20 cellular contexts compared by ENCODE assay signal in the genomic region with DNA sequence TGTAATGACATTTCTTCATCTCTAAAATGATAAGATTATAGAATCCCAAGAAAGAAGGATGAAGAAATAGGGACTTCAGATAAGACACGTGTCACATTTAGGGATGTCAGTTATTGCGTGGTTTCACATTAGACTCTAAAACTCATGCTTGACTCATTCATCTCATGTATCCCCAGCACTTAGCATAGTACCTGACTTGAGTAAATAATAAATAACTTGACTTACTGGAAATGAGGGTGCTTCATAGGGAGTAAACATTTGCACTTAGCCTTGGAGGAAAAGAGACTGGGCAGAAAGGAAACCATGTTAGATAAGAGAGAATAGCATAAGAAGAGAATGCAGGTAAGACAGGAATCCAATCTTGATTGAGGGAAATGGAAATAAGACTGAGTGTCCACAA. TPM values are rescaled to one million over a fixed set of nuclear protein-coding genes. Genes with fewer than 3 reads are reported as not detected.
A peak's percentile ranks its signal among the peaks of the same experiment; 100 is the strongest.
DNase-seq lines count a peak whose midpoint lies in the region; ATAC-seq, FAIRE-seq and TF ChIP-seq lines count a peak whose summit lies in the region.
"Had no signal": no experiment of that assay in that cellular context is flagged by ENCODE, and none has a peak within 500 bp of the region (broad histone marks: within the 10 kb centered on the region; RNA-seq: fewer than 3 reads in every experiment).

No MANE protein-coding gene starts in this region.

- H3K36me3 ChIP-seq in GM23338 (ENCODE audit: insufficient read depth) (no peaks in the 10 kb centered on the region), PC-3 (ENCODE audit: low read depth, low read length) (no peaks in the 10 kb centered on the region), lung (ENCODE audit: control insufficient read depth in 2 of 2, insufficient read depth in 2 of 2, low read length in 2 of 2) (no peaks in the 10 kb centered on the region), psoas muscle (ENCODE audit: insufficient read depth in 1 of 2, low read depth in 1 of 2) (peaks cover 0 to 2% of the 10 kb centered on the region in 2 donors)
- H3K36me3 ChIP-seq: SJCRH30 had no signal

- 70 to 71% methylated on average over 2 of the region's 2 CpGs for WGBS in lung, 2 donors
- 95 to 98% (median 96%) methylated on average over 2 of the region's 2 CpGs for WGBS in psoas muscle, 3 donors

- peak overlapping the region; percentile 29; the same call in 1 of the 2 replicates for H3K27ac Mint-ChIP-seq in GM23338
- H3K27ac Mint-ChIP-seq: CD4-positive, alpha-beta T cell had no signal

- H3K4me3 Mint-ChIP-seq in GM23338 = no peak overlapping the region
- H3K4me3 Mint-ChIP-seq: CD4-positive, alpha-beta T cell had no signal

- H3K9me3 Mint-ChIP-seq in GM23338 = no peaks in the 10 kb centered on the region
- H3K9me3 Mint-ChIP-seq: CD4-positive, alpha-beta T cell had no signal

- ATAC-seq in GM23338 = no peak
- ATAC-seq in PC-3 = no peak
- ATAC-seq in lung (ENCODE audit: insufficient read depth, low FRiP score) = peak; percentile 75
- no peak for ATAC-seq in psoas muscle

- FAIRE-seq in GM19239 (lab: Jason Lieb, UNC) = no peak
- FAIRE-seq: A204.1, H1 had no signal

- no peaks in the 10 kb centered on the region for H3K27me3 Mint-ChIP-seq in GM23338 (ENCODE audit: insufficient read depth, low read depth, poor library complexity)
- H3K27me3 Mint-ChIP-seq: CD4-positive, alpha-beta T cell had no signal

- no peaks in the 10 kb centered on the region for H3K9me3 ChIP-seq in PC-3 (ENCODE audit: low read length)
- H3K9me3 ChIP-seq in lung (ENCODE audit: control insufficient read depth in 2 of 2, insufficient read depth in 1 of 2, low read length in 1 of 2) = no peaks in the 10 kb centered on the region
- H3K9me3 ChIP-seq in psoas muscle = no peaks in the 10 kb centered on the region

- BruUV-seq in PC-3 (replicated peaks; lab: Mats Ljungman, UMichigan) = no TSS peak

- peak; percentile 40 for DNase-seq in NCI-H510A treated with DMSO at 0.1 percent for 48 hours (lab: John Stamatoyannopoulos, UW)
- DNase-seq in NCI-H510A (lab: John Stamatoyannopoulos, UW) = no peak
- DNase-seq in GM23338 (ENCODE audit: low spot score) = no peak
- DNase-seq in PC-3 = peak; percentile 24
- no peak for DNase-seq in lung (ENCODE audit: low spot score)
- no peak for DNase-seq in GM19239 (ENCODE audit: insufficient read length, low spot score)
- no peak for DNase-seq in activated effector memory CD4-positive, alpha-beta T cell treated with Interleukin-2 at 50 U/mL for 16 hours
- DNase-seq in psoas muscle = no peak
- DNase-seq: CD4-positive, alpha-beta T cell; DMS79; KG1; NCI-H1048; NCI-H1436; NCI-H2081; NCI-H524 treated with DMSO at 0.1 percent for 48 hours; PC-9; SJCRH30 had no signal

- no peak overlapping the region for H3K9ac ChIP-seq in PC-3 (ENCODE audit: low read length)

- POLR2A ChIA-PET in PC-3 (lab: Charles Lee; ENCODE audit: unreplicated experiment) = no interaction called here

- H3K4me1 ChIP-seq in GM23338 (ENCODE audit: insufficient read depth) = no peaks in the 10 kb centered on the region
- H3K4me1 ChIP-seq in PC-3 (ENCODE audit: insufficient read depth, low read length) = no peaks in the 10 kb centered on the region
- peaks cover 1 to 9% of the 10 kb centered on the region in 2 donors for H3K4me1 ChIP-seq in lung (ENCODE audit: control insufficient read depth in 2 of 2, insufficient read depth in 2 of 2, low read length in 2 of 2)
- H3K4me1 ChIP-seq in psoas muscle = peaks cover 14% of the 10 kb centered on the region
- H3K4me1 ChIP-seq: SJCRH30 had no signal

- intact Hi-C loops in PC-3 (cut with micrococcal nuclease) = no loop called here
- intact Hi-C loops in psoas muscle (cut with DNase I) = no loop called here

- H3F3A ChIP-seq in GM23338 (replicated peaks; ENCODE audit: low read depth) (no peaks in the 10 kb centered on the region), PC-3 (ENCODE audit: low read length, unreplicated experiment) (no peaks in the 10 kb centered on the region)

- TF ChIP-seq CTCF in GM23338 (conservative IDR thresholded peaks at IDR 0.05; ENCODE audit: low read depth in 2 of 2) (no peak), PC-3 (conservative IDR thresholded peaks at IDR 0.05; ENCODE audit: low read depth, low read length) (no peak), lung (IDR thresholded peaks at IDR 0.05; ENCODE audit: control extremely low read depth, extremely low read depth) (no peak), psoas muscle (IDR thresholded peaks at IDR 0.05) (no peak)

- H3K4me1 Mint-ChIP-seq in GM23338 = no peaks in the 10 kb centered on the region; the same call in 2 of the 3 replicates

- H3K9me2 ChIP-seq in GM23338 (ENCODE audit: insufficient read depth) (no peaks in the 10 kb centered on the region), PC-3 (replicated peaks; ENCODE audit: low read length) (no peaks in the 10 kb centered on the region)

- H3K4me3 ChIP-seq in GM23338 (no peak overlapping the region), PC-3 (ENCODE audit: low read length) (no peak overlapping the region), lung (no peak overlapping the region), psoas muscle (no peak overlapping the region)
- H3K4me3 ChIP-seq: PC-9, SJCRH30 had no signal

- H4K20me1 ChIP-seq in GM23338 (replicated peaks; ENCODE audit: insufficient read depth) = no peaks in the 10 kb centered on the region
- H4K20me1 ChIP-seq in PC-3 (ENCODE audit: low read length) = no peaks in the 10 kb centered on the region

- H3K27ac ChIP-seq in GM23338 (ENCODE audit: low read depth) = no peak overlapping the region
- H3K27ac ChIP-seq in PC-3 (ENCODE audit: low read length) = no peak overlapping the region
- H3K27ac ChIP-seq in lung (ENCODE audit: low read depth in 1 of 2, low read length in 1 of 2) = no peak overlapping the region
- H3K27ac ChIP-seq in psoas muscle = no peak overlapping the region
- H3K27ac ChIP-seq: PC-9, SJCRH30 had no signal

- H3K79me2 ChIP-seq in GM23338 (replicated peaks; ENCODE audit: insufficient read depth) (no peaks in the 10 kb centered on the region), PC-3 (ENCODE audit: low read length) (no peaks in the 10 kb centered on the region)

- no peaks in the 10 kb centered on the region for H3K27me3 ChIP-seq in GM23338 (ENCODE audit: insufficient read depth)
- no peaks in the 10 kb centered on the region for H3K27me3 ChIP-seq in PC-3 (ENCODE audit: low read length)
- H3K27me3 ChIP-seq in lung (ENCODE audit: control insufficient read depth, insufficient read depth) = no peaks in the 10 kb centered on the region
- no peaks in the 10 kb centered on the region for H3K27me3 ChIP-seq in psoas muscle (ENCODE audit: insufficient read depth in 3 of 3, low read length in 2 of 3)
- H3K27me3 ChIP-seq: SJCRH30 had no signal

- CTCF ChIA-PET in PC-3 (lab: Charles Lee) = no interaction called here

- H2AFZ ChIP-seq in GM23338 (no peak overlapping the region), PC-3 (ENCODE audit: low read length) (no peak overlapping the region)
- H2AFZ ChIP-seq: PC-9 had no signal

- no peak overlapping the region for H3K4me2 ChIP-seq in GM23338
- H3K4me2 ChIP-seq in PC-3 (ENCODE audit: low read length) = no peak overlapping the region
- H3K4me2 ChIP-seq: PC-9 had no signal

- 0 out of 3 replicates have a peak, but pooled peaks cover 4% of the 10 kb centered on the region for H3K36me3 Mint-ChIP-seq in GM23338 (ENCODE audit: low read depth)

TF ChIP-seq in GM23338, 12 proteins besides CTCF, POLR2A, EP300 and RAD21 (continues in another document):
- no peak for TF ChIP-seq NANOG (IDR thresholded peaks at IDR 0.05; ENCODE audit: borderline replicate concordance)
- TF ChIP-seq, protein P1, sequence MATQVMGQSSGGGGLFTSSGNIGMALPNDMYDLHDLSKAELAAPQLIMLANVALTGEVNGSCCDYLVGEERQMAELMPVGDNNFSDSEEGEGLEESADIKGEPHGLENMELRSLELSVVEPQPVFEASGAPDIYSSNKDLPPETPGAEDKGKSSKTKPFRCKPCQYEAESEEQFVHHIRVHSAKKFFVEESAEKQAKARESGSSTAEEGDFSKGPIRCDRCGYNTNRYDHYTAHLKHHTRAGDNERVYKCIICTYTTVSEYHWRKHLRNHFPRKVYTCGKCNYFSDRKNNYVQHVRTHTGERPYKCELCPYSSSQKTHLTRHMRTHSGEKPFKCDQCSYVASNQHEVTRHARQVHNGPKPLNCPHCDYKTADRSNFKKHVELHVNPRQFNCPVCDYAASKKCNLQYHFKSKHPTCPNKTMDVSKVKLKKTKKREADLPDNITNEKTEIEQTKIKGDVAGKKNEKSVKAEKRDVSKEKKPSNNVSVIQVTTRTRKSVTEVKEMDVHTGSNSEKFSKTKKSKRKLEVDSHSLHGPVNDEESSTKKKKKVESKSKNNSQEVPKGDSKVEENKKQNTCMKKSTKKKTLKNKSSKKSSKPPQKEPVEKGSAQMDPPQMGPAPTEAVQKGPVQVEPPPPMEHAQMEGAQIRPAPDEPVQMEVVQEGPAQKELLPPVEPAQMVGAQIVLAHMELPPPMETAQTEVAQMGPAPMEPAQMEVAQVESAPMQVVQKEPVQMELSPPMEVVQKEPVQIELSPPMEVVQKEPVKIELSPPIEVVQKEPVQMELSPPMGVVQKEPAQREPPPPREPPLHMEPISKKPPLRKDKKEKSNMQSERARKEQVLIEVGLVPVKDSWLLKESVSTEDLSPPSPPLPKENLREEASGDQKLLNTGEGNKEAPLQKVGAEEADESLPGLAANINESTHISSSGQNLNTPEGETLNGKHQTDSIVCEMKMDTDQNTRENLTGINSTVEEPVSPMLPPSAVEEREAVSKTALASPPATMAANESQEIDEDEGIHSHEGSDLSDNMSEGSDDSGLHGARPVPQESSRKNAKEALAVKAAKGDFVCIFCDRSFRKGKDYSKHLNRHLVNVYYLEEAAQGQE (IDR thresholded peaks at IDR 0.05; ENCODE audit: unreplicated experiment) = no peak
- no peak for TF ChIP-seq JUNB (IDR thresholded peaks at IDR 0.05; ENCODE audit: unreplicated experiment)

RNA-seq across cellular contexts. Expression of gene VTA1, which starts 37.3 kb away (rescaled TPM):
- 102 and 109 TPM in 2 replicates for total RNA-seq in GM23338 (2014; rRNA removed; shearing (Covaris generic))
- polyA plus RNA-seq in GM23338 (2016; fragmentation: Nextera tagmentation; extraction: Ambion mirVana) (88.5 and 104 TPM in 2 replicates), lung (10 to 100 TPM; 15.2 to 31.3 TPM), psoas muscle (100 to 1,000 TPM in 1 of 3 donors, 10 to 100 TPM in 2; 47.2 to 101 (median 69.7) TPM)
- total RNA-seq in PC-3 (2014; rRNA removed) (35.9 and 38.6 TPM in 2 replicates), lung (10 to 100 TPM; 27.3 to 61.9 TPM), psoas muscle (10 to 100 TPM; 46.9 to 57.9 (median 54.2) TPM)

RNA-seq across cellular contexts. Expression of gene NMBR, which starts 37.4 kb away (rescaled TPM):
- total RNA-seq in GM23338 (2014; rRNA removed; shearing (Covaris generic)) = not detected in 2 replicates
- not detected in 2 replicates for polyA plus RNA-seq in GM23338 (2016; fragmentation: Nextera tagmentation; extraction: Ambion mirVana)
- total RNA-seq in PC-3 (2014; rRNA removed) = not detected in 2 replicates
- total RNA-seq in lung = under 1 TPM; 0.18 to 0.23 TPM
- polyA plus RNA-seq in lung = under 1 TPM in 1 of 2 donors, not detected in 1; 0.05 TPM
- total RNA-seq in psoas muscle = not detected
- not detected for polyA plus RNA-seq in psoas muscle
- total RNA-seq: CD4-positive, alpha-beta T cell; H1 had no signal
- polyA plus RNA-seq: BJ had no signal

RNA-seq across cellular contexts. Expression of gene GJE1, which starts 51.6 kb away (rescaled TPM):
- total RNA-seq in GM23338 (2014; rRNA removed; shearing (Covaris generic)) = not detected in 2 replicates
- polyA plus RNA-seq in GM23338 (2016; fragmentation: Nextera tagmentation; extraction: Ambion mirVana) (not detected in 2 replicates), lung (not detected), psoas muscle (not detected)
- total RNA-seq in PC-3 (2014; rRNA removed) (not detected in 2 replicates), lung (not detected), psoas muscle (not detected)
- total RNA-seq: CD4-positive, alpha-beta T cell; H1; PC-9; SJCRH30 had no signal
- polyA plus RNA-seq: BJ, H1 had no signal

Comparison
In these comparisons a context has a peak if more than half of its experiments do, and no peak if none do; other contexts are left out.
1. DNase-seq: peak in NCI-H510A treated with DMSO at 0.1 percent for 48 hours (single experiment) and PC-3 (single experiment); none in NCI-H510A (single experiment), GM23338 (single experiment), lung (single experiment), GM19239 (single experiment), activated effector memory CD4-positive, alpha-beta T cell treated with Interleukin-2 at 50 U/mL for 16 hours (single experiment) and psoas muscle (0 of 2).